In genomic region chr12:9101018-9101687, GRCh38 we compare ENCODE assay signal across 9 cellular contexts. TPM values are rescaled to one million over a fixed set of nuclear protein-coding genes. Genes with fewer than 3 reads are reported as not detected.
"Had no signal": no experiment of that assay in that cellular context is flagged by ENCODE, and none has a peak within 500 bp of the region (broad histone marks: within the 10 kb centered on the region; RNA-seq: fewer than 3 reads in every experiment).

No MANE protein-coding gene starts in this region.

- ATAC-seq: K562 had no signal

- H3K9me3 Mint-ChIP-seq: IgD-negative memory B cell had no signal

- H3K4me3 Mint-ChIP-seq: IgD-negative memory B cell had no signal

- H3K36me3 Mint-ChIP-seq: IgD-negative memory B cell had no signal

- H3K27me3 Mint-ChIP-seq: IgD-negative memory B cell had no signal

- H3K4me3 ChIP-seq: K562 had no signal

- H3K27ac ChIP-seq: HL-60, KMS-11 had no signal

- FAIRE-seq: HTR-8/SVneo, K562 had no signal

- DNase-seq: IMR-90, KBM-7, KG1 had no signal

- H3K4me2 ChIP-seq: KMS-11 had no signal

- H3K27ac Mint-ChIP-seq: IgD-negative memory B cell had no signal

- H3K9ac ChIP-seq: KMS-11 had no signal

RNA-seq across cellular contexts. Expression of gene A2M, which starts 14.6 kb away (rescaled TPM):
- total RNA-seq: HT-29 had no signal
- polyA plus RNA-seq: IgD-negative memory B cell had no signal
